8 cellular contexts compared by ENCODE assay signal in the genomic region with DNA sequence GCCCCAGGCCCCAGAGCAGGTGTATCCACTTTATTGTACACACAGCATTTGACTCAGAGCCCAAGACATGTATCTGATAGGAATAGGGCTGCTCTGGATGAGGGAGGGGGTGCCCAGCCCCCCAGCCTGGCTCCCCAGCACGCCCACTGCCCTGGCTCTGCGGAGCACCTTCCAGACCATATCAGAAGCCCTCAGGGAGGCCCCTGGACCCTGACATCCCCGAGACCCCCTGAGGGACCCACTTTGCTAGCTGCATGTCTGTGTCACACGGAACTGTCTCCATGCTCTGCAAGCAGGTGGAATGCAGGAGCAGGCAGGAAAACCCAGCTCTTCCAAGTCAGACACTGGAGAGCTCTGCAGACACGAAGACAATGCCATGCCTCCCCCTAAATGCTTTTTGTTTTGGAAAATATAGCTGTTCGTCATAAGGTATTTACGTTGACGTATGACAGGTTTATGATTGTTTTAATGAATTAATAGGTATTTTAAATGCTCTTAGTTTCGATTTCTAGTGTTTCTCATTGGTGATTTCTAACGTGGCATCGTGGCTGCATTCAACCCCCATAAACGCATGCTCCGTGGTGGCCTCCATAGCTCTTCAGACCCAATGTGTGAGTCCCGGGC.
A peak's percentile ranks its signal among the peaks of the same experiment; 100 is the strongest.
DNase-seq lines count a peak whose midpoint lies in the region; ATAC-seq and TF ChIP-seq lines count a peak whose summit lies in the region.

No MANE protein-coding gene starts in this region.

- intact Hi-C loops in right lobe of liver (cut with DNase I) (no loop called here), head of caudate nucleus (cut with DNase I) (no loop called here)

- H3K27ac Mint-ChIP-seq in activated naive CD8-positive, alpha-beta T cell = peak overlapping the region; percentile 100

- H3K36me3 ChIP-seq in right lobe of liver (no peaks in the 10 kb centered on the region), subcutaneous abdominal adipose tissue (ENCODE audit: control insufficient read depth in 5 of 5, insufficient read depth in 5 of 5, low read length in 5 of 5) (no peaks in the 10 kb centered on the region)

- H3K4me1 ChIP-seq in right lobe of liver (no peaks in the 10 kb centered on the region), subcutaneous abdominal adipose tissue (ENCODE audit: control insufficient read depth in 5 of 5, insufficient read depth in 5 of 5, low read length in 5 of 5) (peaks cover 0 to 34% (median 19%) of the 10 kb centered on the region in 5 donors)

- H3K4me3 ChIP-seq in right lobe of liver (peak overlapping the region in 1 of 3 donors; percentile 28), subcutaneous abdominal adipose tissue (ENCODE audit: low read depth in 1 of 5, low read length in 5 of 5) (peak overlapping the region in 4 of 5 donors; percentile 58 to 82 (median 74))

- H3K9ac ChIP-seq in subcutaneous abdominal adipose tissue (ENCODE audit: low read length in 5 of 5) = peak overlapping the region in 1 of 5 donors; percentile 98

- no peaks in the 10 kb centered on the region for H3K27me3 Mint-ChIP-seq in activated T-cell treated with anti-CD3 and anti-CD28 coated beads, Interleukin-2, amount 50 U/mL, for 4 hours (ENCODE audit: low read depth)
- no peaks in the 10 kb centered on the region for H3K27me3 Mint-ChIP-seq in activated naive CD8-positive, alpha-beta T cell

- peaks cover 12% of the 10 kb centered on the region for H3K9me3 Mint-ChIP-seq in activated T-cell treated with anti-CD3 and anti-CD28 coated beads, Interleukin-2, amount 50 U/mL, for 4 hours
- H3K9me3 Mint-ChIP-seq in activated naive CD8-positive, alpha-beta T cell (ENCODE audit: low read depth) = peaks cover 3% of the 10 kb centered on the region

- no peak for DNase-seq in activated T-cell treated with anti-CD3 and anti-CD28 coated beads, Interleukin-2, amount 50 U/mL, for 4 hours
- no peak for DNase-seq in activated T-cell treated with anti-CD3 and anti-CD28 coated beads, Interleukin-2, amount 50 U/mL, for 1 hour
- DNase-seq in right lobe of liver = no peak
- no peak for DNase-seq in NCI-H1092 treated with DMSO at 0.1 percent for 48 hours (lab: John Stamatoyannopoulos, UW)
- no peak for DNase-seq in head of caudate nucleus

- H3K27ac ChIP-seq in right lobe of liver = peak overlapping the region; percentile 26 to 76 (median 52)
- H3K27ac ChIP-seq in subcutaneous abdominal adipose tissue (ENCODE audit: low read depth, low read length) = peak overlapping the region; percentile 87

- no peak for TF ChIP-seq CTCF in right lobe of liver (IDR thresholded peaks at IDR 0.05)

- H3K9me3 ChIP-seq in right lobe of liver = no peaks in the 10 kb centered on the region
- H3K9me3 ChIP-seq in subcutaneous abdominal adipose tissue (ENCODE audit: control insufficient read depth in 5 of 5, low read length in 5 of 5) = peaks cover 0 to 2% (median 0%) of the 10 kb centered on the region in 5 donors

- 81% methylated on average over 5 of the region's 14 CpGs for WGBS in right lobe of liver (ENCODE audit: insufficient coverage, low coverage, low lambda C conversion rate, missing lambda C conversion rate)

- H3K27me3 ChIP-seq in right lobe of liver (no peaks in the 10 kb centered on the region), subcutaneous abdominal adipose tissue (ENCODE audit: control insufficient read depth in 5 of 5, insufficient read depth in 4 of 5, low read length in 5 of 5) (peaks cover 0 to 7% (median 0%) of the 10 kb centered on the region in 5 donors)

- peaks cover 44% of the 10 kb centered on the region for H3K4me1 Mint-ChIP-seq in activated T-cell treated with anti-CD3 and anti-CD28 coated beads, Interleukin-2, amount 50 U/mL, for 4 hours (ENCODE audit: low read depth)
- peaks cover 34% of the 10 kb centered on the region for H3K4me1 Mint-ChIP-seq in activated naive CD8-positive, alpha-beta T cell (ENCODE audit: low read depth)

- no peak for ATAC-seq in activated T-cell treated with anti-CD3 and anti-CD28 coated beads, Interleukin-2, amount 50 U/mL, for 4 hours
- ATAC-seq in right lobe of liver (no peak), HG03196 (IDR thresholded peaks at IDR 0.05; ENCODE audit: unreplicated experiment) (no peak)

- TF ChIP-seq POLR2A in right lobe of liver (IDR thresholded peaks at IDR 0.05) = no peak

- H3K36me3 Mint-ChIP-seq in activated T-cell treated with anti-CD3 and anti-CD28 coated beads, Interleukin-2, amount 50 U/mL, for 4 hours (ENCODE audit: insufficient read depth) = peaks cover 3% of the 10 kb centered on the region
- no peaks in the 10 kb centered on the region for H3K36me3 Mint-ChIP-seq in activated naive CD8-positive, alpha-beta T cell

- H3K4me3 Mint-ChIP-seq in activated T-cell treated with anti-CD3 and anti-CD28 coated beads, Interleukin-2, amount 50 U/mL, for 4 hours = peak overlapping the region; percentile 85
- peak overlapping the region; percentile 90 for H3K4me3 Mint-ChIP-seq in activated naive CD8-positive, alpha-beta T cell
